18 cellular contexts compared by ENCODE assay signal in the genomic region with DNA sequence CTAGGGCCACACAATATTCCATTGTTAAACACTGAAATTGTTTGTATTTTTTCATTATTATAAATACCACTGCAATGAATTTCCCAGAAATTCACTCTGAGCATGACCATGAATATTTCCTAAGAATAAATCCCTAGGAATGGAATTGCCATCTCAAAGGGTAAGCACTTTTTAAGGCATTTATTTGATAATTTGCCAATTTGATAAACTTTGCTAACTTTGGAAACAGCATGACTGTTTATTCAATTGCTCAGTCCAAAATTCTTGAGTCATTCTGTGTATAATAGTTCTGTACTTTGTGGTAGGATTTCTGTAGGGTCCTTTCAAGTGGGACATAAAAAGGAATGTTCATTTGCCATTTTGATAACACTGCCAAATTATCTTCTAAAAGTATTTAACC.
"Had no signal": no experiment of that assay in that cellular context is flagged by ENCODE, and none has a peak within 500 bp of the region (broad histone marks: within the 10 kb centered on the region; RNA-seq: fewer than 3 reads in every experiment).

No MANE protein-coding gene starts in this region.

- H3K4me1 Mint-ChIP-seq: naive B cell; neural progenitor cell; stimulated activated effector memory CD8-positive, alpha-beta T cell treated with anti-CD3 and anti-CD28 coated beads, Interleukin-12 subunit alpha, Interleukin-12 subunit beta, amount 100 ng/mL, for 72 hours; T-cell had no signal

- DNase-seq: activated CD4-positive, alpha-beta T cell treated with anti-CD3 and anti-CD28 coated beads, Interleukin-2, amount 50 U/mL, for 1 hour; activated naive CD4-positive, alpha-beta T cell; body of pancreas; central memory CD4-positive, alpha-beta T cell; head of caudate nucleus; lower lobe of right lung; naive B cell; ovary; T-cell; T-helper 9 cell; upper lobe of right lung had no signal

- ATAC-seq: body of pancreas; esophagus mucosa; lower lobe of right lung; stimulated activated effector memory CD8-positive, alpha-beta T cell treated with anti-CD3 and anti-CD28 coated beads, Interleukin-12 subunit alpha, Interleukin-12 subunit beta, amount 100 ng/mL, for 72 hours; T-cell; upper lobe of right lung had no signal

- H3K36me3 ChIP-seq: lower lobe of right lung, neural progenitor cell, ovary, thoracic aorta, upper lobe of right lung had no signal

- H3K27ac ChIP-seq: body of pancreas, coronary artery, lower lobe of right lung, neural progenitor cell, ovary, upper lobe of right lung had no signal

- FAIRE-seq: frontal cortex had no signal

- H3K27ac Mint-ChIP-seq: activated T-helper 1 cell treated with anti-CD3 and anti-CD28 coated beads, Interleukin-12 subunit alpha, Interleukin-12 subunit beta, Interleukin-2, Interleukin-4 antibody, amounts not matched to agents 30 ng/mL and 10 ng/mL and 1 ng/mL, durations not matched to agents 14 hours and 24 hours and 36 hours; naive B cell; neural progenitor cell; stimulated activated effector memory CD8-positive, alpha-beta T cell treated with anti-CD3 and anti-CD28 coated beads, Interleukin-12 subunit alpha, Interleukin-12 subunit beta, amount 100 ng/mL, for 72 hours; T-cell had no signal

- H3K9me3 ChIP-seq: body of pancreas, lower lobe of right lung, ovary, thoracic aorta, upper lobe of right lung had no signal

- H3K36me3 Mint-ChIP-seq: naive B cell; neural progenitor cell; stimulated activated effector memory CD8-positive, alpha-beta T cell treated with anti-CD3 and anti-CD28 coated beads, Interleukin-12 subunit alpha, Interleukin-12 subunit beta, amount 100 ng/mL, for 72 hours; T-cell had no signal

- H3K27me3 ChIP-seq: body of pancreas, neural progenitor cell, ovary, upper lobe of right lung had no signal

- H3K9ac ChIP-seq: neural progenitor cell had no signal

- H3K4me3 Mint-ChIP-seq: activated T-helper 1 cell treated with anti-CD3 and anti-CD28 coated beads, Interleukin-12 subunit alpha, Interleukin-12 subunit beta, Interleukin-2, Interleukin-4 antibody, amounts not matched to agents 30 ng/mL and 10 ng/mL and 1 ng/mL, durations not matched to agents 14 hours and 24 hours and 36 hours; naive B cell; neural progenitor cell; stimulated activated effector memory CD8-positive, alpha-beta T cell treated with anti-CD3 and anti-CD28 coated beads, Interleukin-12 subunit alpha, Interleukin-12 subunit beta, amount 100 ng/mL, for 72 hours; T-cell had no signal

- H3K4me1 ChIP-seq: body of pancreas, lower lobe of right lung, neural progenitor cell, upper lobe of right lung had no signal

- H3K4me3 ChIP-seq: body of pancreas, coronary artery, lower lobe of right lung, neural progenitor cell, ovary, thoracic aorta, upper lobe of right lung had no signal

- H3K9me3 Mint-ChIP-seq: activated T-helper 1 cell treated with anti-CD3 and anti-CD28 coated beads, Interleukin-12 subunit alpha, Interleukin-12 subunit beta, Interleukin-2, Interleukin-4 antibody, amounts not matched to agents 30 ng/mL and 10 ng/mL and 1 ng/mL, durations not matched to agents 14 hours and 24 hours and 36 hours; stimulated activated effector memory CD8-positive, alpha-beta T cell treated with anti-CD3 and anti-CD28 coated beads, Interleukin-12 subunit alpha, Interleukin-12 subunit beta, amount 100 ng/mL, for 72 hours; T-cell had no signal
